In genomic region chr4:179059396-179059795, GRCh38 we compare ENCODE assay signal across 30 cellular contexts.
"Had no signal": no experiment of that assay in that cellular context is flagged by ENCODE, and none has a peak within 500 bp of the region (broad histone marks: within the 10 kb centered on the region; RNA-seq: fewer than 3 reads in every experiment).

No MANE protein-coding gene starts in this region.

- ATAC-seq: naive thymus-derived CD4-positive, alpha-beta T cell; natural killer cell; pancreas; psoas muscle; right cardiac atrium; right lobe of liver; stimulated activated memory B cell treated with anti-CD40 and anti-IgM and Interleukin-4, amounts not matched to agents 10 μg/mL and 1 μg/mL and 100 μg/mL, for 72 hours; stimulated activated naive CD8-positive, alpha-beta T cell treated with anti-CD3 and anti-CD28 coated beads, Interleukin-15, amount 100 ng/mL, for 72 hours; stimulated activated naive CD8-positive, alpha-beta T cell treated with anti-CD3 and anti-CD28 coated beads, Interleukin-15, Interleukin-2, amounts not matched to agents 100 U/mL and 50 U/mL, for 24 hours had no signal

- H3K4me3 ChIP-seq: neural progenitor cell, pancreas, psoas muscle, right lobe of liver, sigmoid colon, suprapubic skin, testis, tibial artery, transverse colon, vagina had no signal

- H3K27ac ChIP-seq: neural progenitor cell, neutrophil, pancreas, psoas muscle, right lobe of liver, sigmoid colon, suprapubic skin, testis, tibial artery, transverse colon, vagina had no signal

- FAIRE-seq: pancreas, small intestine, urothelium cell line had no signal

- H3K27me3 Mint-ChIP-seq: naive thymus-derived CD4-positive, alpha-beta T cell; progenitor cell of endocrine pancreas; stimulated activated memory B cell treated with anti-CD40 and anti-IgM and Interleukin-4, amounts not matched to agents 10 μg/mL and 1 μg/mL and 100 μg/mL, for 72 hours; stimulated activated naive CD8-positive, alpha-beta T cell treated with anti-CD3 and anti-CD28 coated beads, Interleukin-15, amount 100 ng/mL, for 72 hours; type B pancreatic cell had no signal

- H3K27ac Mint-ChIP-seq: naive thymus-derived CD4-positive, alpha-beta T cell; natural killer cell; nephron; neural progenitor cell; progenitor cell of endocrine pancreas; stimulated activated memory B cell treated with anti-CD40 and anti-IgM and Interleukin-4, amounts not matched to agents 10 μg/mL and 1 μg/mL and 100 μg/mL, for 72 hours; stimulated activated naive CD8-positive, alpha-beta T cell treated with anti-CD3 and anti-CD28 coated beads, Interleukin-15, amount 100 ng/mL, for 72 hours; type B pancreatic cell had no signal

- H3K4me2 ChIP-seq: neural progenitor cell had no signal

- DNase-seq: naive thymus-derived CD4-positive, alpha-beta T cell; natural killer cell; nucleus accumbens; psoas muscle; right cardiac atrium; right lobe of liver; sigmoid colon; small intestine; stimulated activated CD4-positive, alpha-beta T cell treated with anti-CD3 and anti-CD28 coated beads, Interleukin-15, amount 100 ng/mL, for 24 hours; stimulated activated CD4-positive, alpha-beta T cell treated with anti-CD3 and anti-CD28 coated beads, Interleukin-2, amount 100 ng/mL, for 24 hours; stimulated activated CD4-positive, alpha-beta T cell treated with anti-CD3 and anti-CD28 coated beads, Interleukin-4, amount 100 ng/mL, for 1 hour; stimulated activated CD4-positive, alpha-beta T cell treated with anti-CD3 and anti-CD28 coated beads, Interleukin-4, amount 100 ng/mL, for 4 hours; stimulated activated CD8-positive, alpha-beta memory T cell treated with anti-CD3 and anti-CD28 coated beads, Interleukin-4, amount 100 ng/mL, for 48 hours; stimulated activated naive CD4-positive, alpha-beta T cell; stimulated activated naive CD8-positive, alpha-beta T cell treated with anti-CD3 and anti-CD28 coated beads, Interleukin-15, amount 100 ng/mL, for 72 hours; stimulated activated naive CD8-positive, alpha-beta T cell treated with anti-CD3 and anti-CD28 coated beads, Interleukin-15, Interleukin-2, amounts not matched to agents 100 U/mL and 50 U/mL, for 24 hours; substantia nigra; testis; tibial artery; transverse colon had no signal

- H3K4me1 Mint-ChIP-seq: naive thymus-derived CD4-positive, alpha-beta T cell; natural killer cell; nephron; neural progenitor cell; stimulated activated memory B cell treated with anti-CD40 and anti-IgM and Interleukin-4, amounts not matched to agents 10 μg/mL and 1 μg/mL and 100 μg/mL, for 72 hours; stimulated activated naive CD8-positive, alpha-beta T cell treated with anti-CD3 and anti-CD28 coated beads, Interleukin-15, amount 100 ng/mL, for 72 hours had no signal

- H3K9me3 ChIP-seq: neutrophil, pancreas, psoas muscle, right lobe of liver, sigmoid colon, testis, tibial artery, transverse colon, vagina had no signal

- H3K4me3 Mint-ChIP-seq: naive thymus-derived CD4-positive, alpha-beta T cell; natural killer cell; nephron; neural progenitor cell; stimulated activated memory B cell treated with anti-CD40 and anti-IgM and Interleukin-4, amounts not matched to agents 10 μg/mL and 1 μg/mL and 100 μg/mL, for 72 hours; stimulated activated naive CD8-positive, alpha-beta T cell treated with anti-CD3 and anti-CD28 coated beads, Interleukin-15, amount 100 ng/mL, for 72 hours; type B pancreatic cell had no signal

- H3K9me3 Mint-ChIP-seq: nephron, neural progenitor cell, type B pancreatic cell had no signal

- H3K27me3 ChIP-seq: neural progenitor cell, neutrophil, pancreas, right lobe of liver, sigmoid colon, suprapubic skin, testis, tibial artery, transverse colon, vagina had no signal

- H3K4me1 ChIP-seq: neural progenitor cell, pancreas, psoas muscle, right lobe of liver, sigmoid colon, suprapubic skin, testis, tibial artery, transverse colon, vagina had no signal

- H3K9ac ChIP-seq: neural progenitor cell had no signal

- H3K36me3 Mint-ChIP-seq: naive thymus-derived CD4-positive, alpha-beta T cell; neural progenitor cell; stimulated activated memory B cell treated with anti-CD40 and anti-IgM and Interleukin-4, amounts not matched to agents 10 μg/mL and 1 μg/mL and 100 μg/mL, for 72 hours; type B pancreatic cell had no signal

- H3K36me3 ChIP-seq: neural progenitor cell, neutrophil, pancreas, right lobe of liver, sigmoid colon, suprapubic skin, tibial artery, transverse colon, vagina had no signal

- H2AFZ ChIP-seq: neural progenitor cell had no signal
